17 cellular contexts compared by ENCODE assay signal in genomic region chr2:167966367-167966766, GRCh38.
"Had no signal": no experiment of that assay in that cellular context is flagged by ENCODE, and none has a peak within 500 bp of the region (broad histone marks: within the 10 kb centered on the region; RNA-seq: fewer than 3 reads in every experiment).

No MANE protein-coding gene starts in this region.

- H3K36me3 ChIP-seq: gastrocnemius medialis, lower lobe of right lung, thyroid gland had no signal

- H3K27me3 ChIP-seq: gastrocnemius medialis, heart right ventricle, stomach, thyroid gland had no signal

- ATAC-seq: effector memory CD8-positive, alpha-beta T cell; gastrocnemius medialis; heart right ventricle; left cardiac atrium; lower lobe of right lung had no signal

- H3K9me3 ChIP-seq: gastrocnemius medialis, lower lobe of right lung, thyroid gland had no signal

- H3K4me3 ChIP-seq: gastrocnemius medialis, heart right ventricle, lower lobe of right lung, SK-N-MC, skin epidermis, stomach, thyroid gland had no signal

- H3K27ac Mint-ChIP-seq: activated naive CD8-positive, alpha-beta T cell treated with anti-CD3 and anti-CD28 coated beads for 36 hours had no signal

- H3K4me1 Mint-ChIP-seq: naive B cell had no signal

- H3K27ac ChIP-seq: gastrocnemius medialis, heart right ventricle, lower lobe of right lung, skin epidermis, stomach, thyroid gland had no signal

- H3K4me1 ChIP-seq: gastrocnemius medialis, lower lobe of right lung, thyroid gland had no signal

- H3K27me3 Mint-ChIP-seq: activated CD4-positive, alpha-beta memory T cell treated with anti-CD3 and anti-CD28 coated beads, Interleukin-2, amount 10 ng/mL, durations not matched to agents 7 days and 5 days; activated naive CD8-positive, alpha-beta T cell treated with anti-CD3 and anti-CD28 coated beads for 36 hours; effector memory CD8-positive, alpha-beta T cell; naive B cell had no signal

- H3K9me3 Mint-ChIP-seq: activated CD4-positive, alpha-beta memory T cell treated with anti-CD3 and anti-CD28 coated beads, Interleukin-2, amount 10 ng/mL, durations not matched to agents 7 days and 5 days; effector memory CD8-positive, alpha-beta T cell had no signal

- H3K4me3 Mint-ChIP-seq: activated CD4-positive, alpha-beta memory T cell treated with anti-CD3 and anti-CD28 coated beads, Interleukin-2, amount 10 ng/mL, durations not matched to agents 7 days and 5 days; activated naive CD8-positive, alpha-beta T cell treated with anti-CD3 and anti-CD28 coated beads for 36 hours; effector memory CD8-positive, alpha-beta T cell; naive B cell had no signal

- DNase-seq: activated CD4-positive, alpha-beta memory T cell treated with anti-CD3 and anti-CD28 coated beads, Interleukin-2, amount 10 ng/mL, durations not matched to agents 7 days and 5 days; activated CD4-positive, CD25-positive, alpha-beta regulatory T cell treated with anti-CD3 and anti-CD28 coated beads, Interleukin-2, amount 50 U/mL, for 72 hours; activated naive CD8-positive, alpha-beta T cell treated with anti-CD3 and anti-CD28 coated beads for 36 hours; effector memory CD8-positive, alpha-beta T cell; gastrocnemius medialis; heart right ventricle; left cardiac atrium; lower lobe of right lung; naive B cell; posterior cingulate gyrus; retina; stimulated activated CD4-positive, alpha-beta T cell treated with anti-CD3 and anti-CD28 coated beads, Interleukin-4, amount 100 ng/mL, for 24 hours; stomach; T-helper 9 cell; thyroid gland had no signal
